ENCODE assay signal across 13 cellular contexts in genomic region chr13:99287544-99287943, GRCh38. TPM values are rescaled to one million over a fixed set of nuclear protein-coding genes. Genes with fewer than 3 reads are reported as not detected.
DNase-seq lines count a peak whose midpoint lies in the region; ATAC-seq and TF ChIP-seq lines count a peak whose summit lies in the region.
"Had no signal": no experiment of that assay in that cellular context is flagged by ENCODE, and none has a peak within 500 bp of the region (broad histone marks: within the 10 kb centered on the region; RNA-seq: fewer than 3 reads in every experiment).

No MANE protein-coding gene starts in this region.

- TF ChIP-seq EP300 in esophagus muscularis mucosa (IDR thresholded peaks at IDR 0.05), result no peak

- no peaks in the 10 kb centered on the region for H3K27me3 ChIP-seq in esophagus muscularis mucosa
- H3K27me3 ChIP-seq: colonic mucosa had no signal

- H3K27ac Mint-ChIP-seq in T-helper 2 cell treated with Interferon-gamma antibody and Interleukin-4, amounts not matched to agents 5 μg/mL and 100 μg/mL, for 36 hours, result peak overlapping the region; percentile 83
- peak overlapping the region; percentile 86 for H3K27ac Mint-ChIP-seq in activated B cell treated with CpG ODN at 0.5 μM for 24 hours
- peak overlapping the region; percentile 39 for H3K27ac Mint-ChIP-seq in nephron progenitor cell

- H3K9me3 ChIP-seq in esophagus muscularis mucosa, result no peaks in the 10 kb centered on the region
- H3K9me3 ChIP-seq: A549, colonic mucosa had no signal

- no peaks in the 10 kb centered on the region for H3K36me3 ChIP-seq in esophagus muscularis mucosa
- H3K36me3 ChIP-seq: colonic mucosa had no signal

- ATAC-seq in GM19395 (IDR thresholded peaks at IDR 0.05; ENCODE audit: unreplicated experiment) (peak; percentile 10), activated B cell treated with CpG ODN at 0.5 μM for 24 hours (ENCODE audit: low read depth) (no peak), GM18909 (IDR thresholded peaks at IDR 0.05; ENCODE audit: poor library complexity, unreplicated experiment) (no peak)
- ATAC-seq: A549 had no signal

- H3K36me3 Mint-ChIP-seq in T-helper 2 cell treated with Interferon-gamma antibody and Interleukin-4, amounts not matched to agents 5 μg/mL and 100 μg/mL, for 36 hours (ENCODE audit: low read depth), result peaks cover 45% of the 10 kb centered on the region
- H3K36me3 Mint-ChIP-seq in activated B cell treated with CpG ODN at 0.5 μM for 24 hours (ENCODE audit: low read depth), result peaks cover 45% of the 10 kb centered on the region
- peaks cover 27% of the 10 kb centered on the region for H3K36me3 Mint-ChIP-seq in nephron progenitor cell (ENCODE audit: low read depth)

- no peaks in the 10 kb centered on the region for H3K27me3 Mint-ChIP-seq in T-helper 2 cell treated with Interferon-gamma antibody and Interleukin-4, amounts not matched to agents 5 μg/mL and 100 μg/mL, for 36 hours (ENCODE audit: low read depth)
- H3K27me3 Mint-ChIP-seq in activated B cell treated with CpG ODN at 0.5 μM for 24 hours (no peaks in the 10 kb centered on the region), nephron progenitor cell (ENCODE audit: low read depth, poor library complexity) (peaks cover 4% of the 10 kb centered on the region)

- POLR2A ChIA-PET in activated B cell treated with CpG ODN at 0.5 μM for 24 hours (lab: Charles Lee) (interaction anchor here (1.2 to 2.8 kb wide), 5 partner anchors 9 to 18 kb away, joined by 4 to 15 read pairs (median 10); partner anchors contain the start of gene GPR183), HEK293T (lab: Yijun Ruan, JAX) (no interaction called here)

- CTCF ChIA-PET in activated B cell treated with CpG ODN at 0.5 μM for 24 hours (lab: Charles Lee), result interaction anchor here (1.2 to 2.0 kb wide), 4 partner anchors 14 to 149 kb away, joined by 5 to 8 read pairs (median 7); no protein-coding TSS in a partner anchor
- CTCF ChIA-PET in HEK293T (lab: Yijun Ruan, JAX), result no interaction called here

- 83% methylated on average over 4 of the region's 4 CpGs for WGBS in esophagus muscularis mucosa

- no peak for TF ChIP-seq POLR2A in esophagus muscularis mucosa (IDR thresholded peaks at IDR 0.05; ENCODE audit: low read depth)

- peaks cover 27 to 55% (median 52%) of the 10 kb centered on the region in 4 donors for H3K4me1 ChIP-seq in esophagus muscularis mucosa
- H3K4me1 ChIP-seq: A549, colonic mucosa had no signal

- H3K4me1 Mint-ChIP-seq in T-helper 2 cell treated with Interferon-gamma antibody and Interleukin-4, amounts not matched to agents 5 μg/mL and 100 μg/mL, for 36 hours (ENCODE audit: low read depth), result peaks cover 71% of the 10 kb centered on the region
- H3K4me1 Mint-ChIP-seq in activated B cell treated with CpG ODN at 0.5 μM for 24 hours, result peaks cover 90% of the 10 kb centered on the region
- no peaks in the 10 kb centered on the region for H3K4me1 Mint-ChIP-seq in nephron progenitor cell

- H3K27ac ChIP-seq in esophagus muscularis mucosa (replicated peaks in 1 of 4), result no peak overlapping the region
- H3K27ac ChIP-seq: A549, colonic mucosa had no signal

- no peak for TF ChIP-seq CTCF in activated B cell treated with CpG ODN at 0.5 μM for 24 hours (IDR thresholded peaks at IDR 0.05)
- no peak for TF ChIP-seq CTCF in nephron progenitor cell (IDR thresholded peaks at IDR 0.05)
- no peak for TF ChIP-seq CTCF in esophagus muscularis mucosa (IDR thresholded peaks at IDR 0.05)

- no peak overlapping the region for H3K4me3 ChIP-seq in esophagus muscularis mucosa
- H3K4me3 ChIP-seq: A549, colonic mucosa had no signal

- DNase-seq in T-helper 2 cell treated with Interferon-gamma antibody and Interleukin-4, amounts not matched to agents 5 μg/mL and 100 μg/mL, for 36 hours (ENCODE audit: low spot score), result no peak
- DNase-seq in T-helper 2 cell (no peak), activated B cell treated with CpG ODN at 0.5 μM for 24 hours (no peak), nephron progenitor cell (no peak), HEK293T (ENCODE audit: extremely low spot score) (no peak), esophagus muscularis mucosa (ENCODE audit: extremely low spot score) (no peak)
- DNase-seq: colonic mucosa, DMS53 had no signal

- H3K9me3 Mint-ChIP-seq in T-helper 2 cell treated with Interferon-gamma antibody and Interleukin-4, amounts not matched to agents 5 μg/mL and 100 μg/mL, for 36 hours, result no peaks in the 10 kb centered on the region
- peaks cover 3% of the 10 kb centered on the region for H3K9me3 Mint-ChIP-seq in activated B cell treated with CpG ODN at 0.5 μM for 24 hours
- no peaks in the 10 kb centered on the region for H3K9me3 Mint-ChIP-seq in nephron progenitor cell

- intact Hi-C loops in activated B cell treated with CpG ODN at 0.5 μM for 24 hours (cut with micrococcal nuclease) (no loop called here), esophagus muscularis mucosa (cut with DNase I) (no loop called here)

- H3K4me3 Mint-ChIP-seq in T-helper 2 cell treated with Interferon-gamma antibody and Interleukin-4, amounts not matched to agents 5 μg/mL and 100 μg/mL, for 36 hours, result peak overlapping the region; percentile 44
- H3K4me3 Mint-ChIP-seq in activated B cell treated with CpG ODN at 0.5 μM for 24 hours (peak overlapping the region; percentile 48), nephron progenitor cell (no peak overlapping the region)

TF ChIP-seq in HEK293T, 16 proteins besides CTCF, POLR2A, EP300 and RAD21:
- TF ChIP-seq ZNF384 (IDR thresholded peaks at IDR 0.05), result no peak
- TF ChIP-seq LEF1 (IDR thresholded peaks at IDR 0.05; ENCODE audit: borderline replicate concordance), result no peak
- TF ChIP-seq FOXA1 (IDR thresholded peaks at IDR 0.05), result no peak
- TF ChIP-seq TARDBP (IDR thresholded peaks at IDR 0.05), result no peak
- no peak for TF ChIP-seq BHLHE40 (IDR thresholded peaks at IDR 0.05; ENCODE audit: borderline replicate concordance)
- no peak for TF ChIP-seq HDGF (IDR thresholded peaks at IDR 0.05; ENCODE audit: borderline replicate concordance)
- no peak for TF ChIP-seq SP1 (IDR thresholded peaks at IDR 0.05)
- TF ChIP-seq CTBP1 (IDR thresholded peaks at IDR 0.05; ENCODE audit: borderline replicate concordance), result no peak
- TF ChIP-seq NFRKB (IDR thresholded peaks at IDR 0.05), result no peak
- TF ChIP-seq L3MBTL2 (conservative IDR thresholded peaks at IDR 0.05), result no peak

RNA-seq across cellular contexts. Expression of gene GPR183, which starts 19.7 kb away (rescaled TPM):
- 84.5 and 86.4 TPM in 2 replicates for total RNA-seq in activated B cell treated with CpG ODN at 0.5 μM for 24 hours
- total RNA-seq in esophagus muscularis mucosa, result 10 to 100 TPM; 11.9 to 32.1 (median 22.3) TPM
- total RNA-seq: renal cortical epithelial cell had no signal

RNA-seq across cellular contexts. Expression of gene GPR18, which starts 29.4 kb away (rescaled TPM):
- total RNA-seq in activated B cell treated with CpG ODN at 0.5 μM for 24 hours (29.0 and 32.4 TPM in 2 replicates), esophagus muscularis mucosa (not detected)
- total RNA-seq: NCI-H460, renal cortical epithelial cell had no signal

Comparison
In these comparisons a context has a peak if more than half of its experiments do, and no peak if none do; other contexts are left out.
1. RNA of gene GPR18, which starts 29.4 kb away (total RNA-seq): 29.0 to 32.4 TPM in activated B cell treated with CpG ODN at 0.5 μM for 24 hours; not detected in esophagus muscularis mucosa; every median in the first group is over 10 times any median in the second.
2. Peak in every context shown above with its lines, with median percentiles within 50 percentile points of each other: H3K27ac Mint-ChIP-seq.